Comparison of ENCODE assay signal across 23 cellular contexts in the genomic region with DNA sequence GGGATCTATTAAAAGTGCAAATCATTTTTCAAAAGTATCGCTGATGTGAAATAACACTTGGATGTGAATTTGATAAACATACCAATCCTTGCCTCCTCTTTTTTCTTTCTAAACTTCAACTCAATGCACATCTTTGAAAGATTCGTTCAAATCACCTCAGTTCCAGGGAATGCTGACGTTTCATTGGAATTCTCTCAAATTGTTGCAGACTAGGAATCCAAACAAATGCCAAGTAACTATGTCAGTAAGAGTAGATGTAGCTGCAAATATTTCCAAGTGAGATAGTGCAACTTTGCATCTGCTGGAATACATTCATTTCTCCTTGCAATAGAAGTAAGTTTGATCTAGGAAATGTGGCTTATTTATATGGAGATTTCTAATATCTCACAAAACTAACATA.
"Had no signal": no experiment of that assay in that cellular context is flagged by ENCODE, and none has a peak within 500 bp of the region (broad histone marks: within the 10 kb centered on the region; RNA-seq: fewer than 3 reads in every experiment).

No MANE protein-coding gene starts in this region.

- H3K27me3 ChIP-seq: body of pancreas had no signal

- H3K9me3 ChIP-seq: body of pancreas had no signal

- DNase-seq: activated CD4-positive, alpha-beta memory T cell treated with anti-CD3 and anti-CD28 coated beads for 36 hours; activated CD4-positive, alpha-beta T cell treated with anti-CD3 and anti-CD28 coated beads, Interleukin-2, amount 10 ng/mL, durations not matched to agents 7 days and 5 days; activated CD4-positive, CD25-positive, alpha-beta regulatory T cell; activated CD8-positive, alpha-beta memory T cell treated with anti-CD3 and anti-CD28 coated beads for 24 hours; activated gamma-delta T cell; activated naive CD4-positive, alpha-beta T cell treated with anti-CD3 and anti-CD28 coated beads for 36 hours; activated T-cell treated with anti-CD3 and anti-CD28 coated beads, Interleukin-2, amount 50 U/mL, for 4 hours; amygdala; body of pancreas; central memory CD4-positive, alpha-beta T cell; Karpas-422; MM.1S; NCI-H1105; NCI-H1436; NCI-H187; NCI-H2081; NCI-H446; NCI-H524; SIG-M5; T-helper 2 cell; T1000 had no signal

- H3K4me3 ChIP-seq: body of pancreas, K562 had no signal

- H3K27ac ChIP-seq: body of pancreas, VCaP had no signal

- H3K4me1 ChIP-seq: body of pancreas had no signal
